29 cellular contexts compared by ENCODE assay signal in genomic region chr13:103168901-103169508, GRCh38.
"Had no signal": no experiment of that assay in that cellular context is flagged by ENCODE, and none has a peak within 500 bp of the region (broad histone marks: within the 10 kb centered on the region; RNA-seq: fewer than 3 reads in every experiment).

No MANE protein-coding gene starts in this region.

- H3K27ac Mint-ChIP-seq: activated CD4-positive, alpha-beta memory T cell treated with anti-CD3 and anti-CD28 coated beads, Interleukin-2, amount 10 ng/mL, durations not matched to agents 7 days and 5 days; activated CD4-positive, alpha-beta T cell treated with anti-CD3 and anti-CD28 coated beads, Interleukin-2, amount 10 ng/mL, durations not matched to agents 7 days and 5 days; activated T-helper 17 cell treated with anti-CD3 and anti-CD28 coated beads, Interleukin-2, amount 50 U/mL, for 72 hours; dendritic cell treated with granulocyte-macrophage colony-stimulating factor and Interleukin-4, amounts not matched to agents 40 ng/mL and 50 ng/mL, for 4 days; endodermal cell; immature natural killer cell; neural progenitor cell; WTC11 had no signal

- H3K9ac ChIP-seq: neural progenitor cell had no signal

- H3K27ac ChIP-seq: breast epithelium, heart left ventricle, neural progenitor cell, spleen, suprapubic skin, tibial nerve had no signal

- H3K4me1 ChIP-seq: breast epithelium, heart left ventricle, spleen, suprapubic skin, tibial nerve had no signal

- H3K4me1 Mint-ChIP-seq: activated CD4-positive, alpha-beta memory T cell treated with anti-CD3 and anti-CD28 coated beads, Interleukin-2, amount 10 ng/mL, durations not matched to agents 7 days and 5 days; activated CD4-positive, alpha-beta T cell treated with anti-CD3 and anti-CD28 coated beads, Interleukin-2, amount 10 ng/mL, durations not matched to agents 7 days and 5 days; activated T-helper 17 cell treated with anti-CD3 and anti-CD28 coated beads, Interleukin-2, amount 50 U/mL, for 72 hours; immature natural killer cell; naive thymus-derived CD8-positive, alpha-beta T cell had no signal

- ATAC-seq: activated T-cell treated with anti-CD3 and anti-CD28 coated beads, Interleukin-2, amount 50 U/mL, for 4 hours; activated T-helper 17 cell treated with anti-CD3 and anti-CD28 coated beads, Interleukin-2, amount 50 U/mL, for 72 hours; esophagus mucosa; heart left ventricle; left colon; naive thymus-derived CD8-positive, alpha-beta T cell; right cardiac atrium; WTC11 had no signal

- H3K9me3 Mint-ChIP-seq: activated CD4-positive, alpha-beta T cell treated with anti-CD3 and anti-CD28 coated beads, Interleukin-2, amount 10 ng/mL, durations not matched to agents 7 days and 5 days; activated T-cell treated with anti-CD3 and anti-CD28 coated beads, Interleukin-2, amount 50 U/mL, for 4 hours had no signal

- H3K4me3 Mint-ChIP-seq: activated CD4-positive, alpha-beta memory T cell treated with anti-CD3 and anti-CD28 coated beads, Interleukin-2, amount 10 ng/mL, durations not matched to agents 7 days and 5 days; activated CD4-positive, alpha-beta T cell treated with anti-CD3 and anti-CD28 coated beads, Interleukin-2, amount 10 ng/mL, durations not matched to agents 7 days and 5 days; activated T-cell treated with anti-CD3 and anti-CD28 coated beads, Interleukin-2, amount 50 U/mL, for 4 hours; activated T-helper 17 cell treated with anti-CD3 and anti-CD28 coated beads, Interleukin-2, amount 50 U/mL, for 72 hours; dendritic cell treated with granulocyte-macrophage colony-stimulating factor and Interleukin-4, amounts not matched to agents 40 ng/mL and 50 ng/mL, for 4 days; endodermal cell; immature natural killer cell; naive thymus-derived CD8-positive, alpha-beta T cell; neural progenitor cell; WTC11 had no signal

- H3K4me2 ChIP-seq: neural progenitor cell had no signal

- H3K36me3 ChIP-seq: breast epithelium, heart left ventricle, neural progenitor cell, spleen, suprapubic skin, tibial nerve had no signal

- DNase-seq: activated CD4-positive, alpha-beta memory T cell treated with anti-CD3 and anti-CD28 coated beads, Interleukin-2, amount 10 ng/mL, durations not matched to agents 7 days and 5 days; activated CD4-positive, alpha-beta T cell treated with anti-CD3 and anti-CD28 coated beads for 1 hour; activated CD4-positive, alpha-beta T cell treated with anti-CD3 and anti-CD28 coated beads, Interleukin-2, amount 10 ng/mL, durations not matched to agents 7 days and 5 days; activated gamma-delta T cell treated with Interleukin-2 at 50 U/mL for 16 hours; activated naive CD4-positive, alpha-beta T cell treated with anti-CD3 and anti-CD28 coated beads, Interleukin-2, amount 50 U/mL, for 16 hours; activated T-cell treated with anti-CD3 and anti-CD28 coated beads, Interleukin-2, amount 50 U/mL, for 4 hours; amygdala; central memory CD4-positive, alpha-beta T cell; endodermal cell; foreskin fibroblast; heart left ventricle; hypothalamus; immature natural killer cell; kidney; left colon; mesenchymal stem cell; naive thymus-derived CD8-positive, alpha-beta T cell; right cardiac atrium; spleen; stimulated activated naive CD4-positive, alpha-beta T cell; T-helper 2 cell had no signal

- H3K9me3 ChIP-seq: breast epithelium, heart left ventricle, spleen, suprapubic skin, tibial nerve had no signal

- H3K27me3 Mint-ChIP-seq: activated CD4-positive, alpha-beta memory T cell treated with anti-CD3 and anti-CD28 coated beads, Interleukin-2, amount 10 ng/mL, durations not matched to agents 7 days and 5 days; activated CD4-positive, alpha-beta T cell treated with anti-CD3 and anti-CD28 coated beads, Interleukin-2, amount 10 ng/mL, durations not matched to agents 7 days and 5 days; dendritic cell treated with granulocyte-macrophage colony-stimulating factor and Interleukin-4, amounts not matched to agents 40 ng/mL and 50 ng/mL, for 4 days had no signal

- H3K4me3 ChIP-seq: breast epithelium, heart left ventricle, neural progenitor cell, spleen, suprapubic skin, tibial nerve had no signal

- H3K27me3 ChIP-seq: breast epithelium, heart left ventricle, neural progenitor cell, spleen, suprapubic skin, tibial nerve had no signal

- H2AFZ ChIP-seq: neural progenitor cell had no signal

- H3K36me3 Mint-ChIP-seq: immature natural killer cell; naive thymus-derived CD8-positive, alpha-beta T cell; WTC11 had no signal
